In genomic region chr7:155392726-155393570, GRCh38 we compare ENCODE assay signal across 20 cellular contexts.
A peak's percentile ranks its signal among the peaks of the same experiment; 100 is the strongest.
DNase-seq lines count a peak whose midpoint lies in the region; ATAC-seq and TF ChIP-seq lines count a peak whose summit lies in the region.
"Had no signal": no experiment of that assay in that cellular context is flagged by ENCODE, and none has a peak within 500 bp of the region (broad histone marks: within the 10 kb centered on the region; RNA-seq: fewer than 3 reads in every experiment).

No MANE protein-coding gene starts in this region.

- H3K9me3 ChIP-seq in CD8-positive, alpha-beta T cell (ENCODE audit: low read length) = no peaks in the 10 kb centered on the region
- H3K9me3 ChIP-seq: esophagus muscularis mucosa had no signal

- no peak overlapping the region for H3K4me3 ChIP-seq in CD8-positive, alpha-beta T cell (ENCODE audit: low read depth, low read length)
- H3K4me3 ChIP-seq: esophagus muscularis mucosa had no signal

- no peaks in the 10 kb centered on the region for H3K9me3 Mint-ChIP-seq in activated naive CD4-positive, alpha-beta T cell treated with anti-CD3 and anti-CD28 coated beads, Interleukin-2, amount 50 U/mL, for 72 hours
- H3K9me3 Mint-ChIP-seq in activated naive CD4-positive, alpha-beta T cell treated with anti-CD3 and anti-CD28 coated beads, Interleukin-2, amount 10 ng/mL, durations not matched to agents 7 days and 5 days = no peaks in the 10 kb centered on the region
- no peaks in the 10 kb centered on the region for H3K9me3 Mint-ChIP-seq in activated T-helper 17 cell treated with anti-CD3 and anti-CD28 coated beads, Interleukin-2, amount 50 U/mL, for 72 hours
- no peaks in the 10 kb centered on the region for H3K9me3 Mint-ChIP-seq in stimulated activated effector memory CD8-positive, alpha-beta T cell treated with anti-CD3 and anti-CD28 coated beads, Interleukin-12 subunit alpha, Interleukin-12 subunit beta, amount 100 ng/mL, for 72 hours
- H3K9me3 Mint-ChIP-seq in CD8-positive, alpha-beta T cell = no peaks in the 10 kb centered on the region
- H3K9me3 Mint-ChIP-seq: central memory CD8-positive, alpha-beta T cell had no signal

- no peak overlapping the region for H3K27ac ChIP-seq in CD8-positive, alpha-beta T cell (ENCODE audit: low read depth, low read length)
- H3K27ac ChIP-seq: esophagus muscularis mucosa, KMS-11 had no signal

- no peaks in the 10 kb centered on the region for H3K4me1 ChIP-seq in CD8-positive, alpha-beta T cell (ENCODE audit: insufficient read depth, low read length)
- H3K4me1 ChIP-seq: esophagus muscularis mucosa had no signal

- intact Hi-C loops in CD8-positive, alpha-beta T cell (cut with DNase I, micrococcal nuclease) = no loop called here

- POLR2A ChIA-PET in CD8-positive, alpha-beta T cell (lab: Charles Lee) = interaction anchor here (0.5 kb wide), 1 partner anchor 869 kb away, joined by 3 read pairs; no protein-coding TSS in a partner anchor

- no peaks in the 10 kb centered on the region for H3K27me3 ChIP-seq in CD8-positive, alpha-beta T cell (ENCODE audit: insufficient read depth, low read length)

- H3K27ac Mint-ChIP-seq in activated naive CD4-positive, alpha-beta T cell treated with anti-CD3 and anti-CD28 coated beads, Interleukin-2, amount 50 U/mL, for 72 hours = no peak overlapping the region
- no peak overlapping the region for H3K27ac Mint-ChIP-seq in activated naive CD4-positive, alpha-beta T cell treated with anti-CD3 and anti-CD28 coated beads, Interleukin-2, amount 10 ng/mL, durations not matched to agents 7 days and 5 days
- H3K27ac Mint-ChIP-seq in activated T-helper 17 cell treated with anti-CD3 and anti-CD28 coated beads, Interleukin-2, amount 50 U/mL, for 72 hours = no peak overlapping the region
- H3K27ac Mint-ChIP-seq in stimulated activated effector memory CD8-positive, alpha-beta T cell treated with anti-CD3 and anti-CD28 coated beads, Interleukin-12 subunit alpha, Interleukin-12 subunit beta, amount 100 ng/mL, for 72 hours = no peak overlapping the region
- H3K27ac Mint-ChIP-seq in CD8-positive, alpha-beta T cell = no peak overlapping the region
- H3K27ac Mint-ChIP-seq: nephron progenitor cell had no signal

- H3K27me3 Mint-ChIP-seq in activated naive CD4-positive, alpha-beta T cell treated with anti-CD3 and anti-CD28 coated beads, Interleukin-2, amount 10 ng/mL, durations not matched to agents 7 days and 5 days = peaks cover 49% of the 10 kb centered on the region
- H3K27me3 Mint-ChIP-seq in activated T-helper 17 cell treated with anti-CD3 and anti-CD28 coated beads, Interleukin-2, amount 50 U/mL, for 72 hours = peaks cover 33% of the 10 kb centered on the region
- peaks cover 30% of the 10 kb centered on the region for H3K27me3 Mint-ChIP-seq in CD8-positive, alpha-beta T cell (ENCODE audit: low read depth)

- CTCF ChIA-PET in activated naive CD4-positive, alpha-beta T cell treated with anti-CD3 and anti-CD28 coated beads, Interleukin-2, amount 10 ng/mL, durations not matched to agents 7 days and 5 days (lab: Charles Lee) = no interaction called here
- CTCF ChIA-PET in CD8-positive, alpha-beta T cell (lab: Charles Lee) = no interaction called here

- no peaks in the 10 kb centered on the region for H3K4me1 Mint-ChIP-seq in activated naive CD4-positive, alpha-beta T cell treated with anti-CD3 and anti-CD28 coated beads, Interleukin-2, amount 10 ng/mL, durations not matched to agents 7 days and 5 days
- no peaks in the 10 kb centered on the region for H3K4me1 Mint-ChIP-seq in activated T-helper 17 cell treated with anti-CD3 and anti-CD28 coated beads, Interleukin-2, amount 50 U/mL, for 72 hours
- no peaks in the 10 kb centered on the region for H3K4me1 Mint-ChIP-seq in stimulated activated effector memory CD8-positive, alpha-beta T cell treated with anti-CD3 and anti-CD28 coated beads, Interleukin-12 subunit alpha, Interleukin-12 subunit beta, amount 100 ng/mL, for 72 hours
- H3K4me1 Mint-ChIP-seq in CD8-positive, alpha-beta T cell (ENCODE audit: low read depth) = no peaks in the 10 kb centered on the region
- H3K4me1 Mint-ChIP-seq: central memory CD8-positive, alpha-beta T cell had no signal

- H3K36me3 ChIP-seq in CD8-positive, alpha-beta T cell (ENCODE audit: insufficient read depth, low read length) = no peaks in the 10 kb centered on the region
- H3K36me3 ChIP-seq: esophagus muscularis mucosa had no signal

- no peaks in the 10 kb centered on the region for H3K36me3 Mint-ChIP-seq in activated naive CD4-positive, alpha-beta T cell treated with anti-CD3 and anti-CD28 coated beads, Interleukin-2, amount 50 U/mL, for 72 hours
- no peaks in the 10 kb centered on the region for H3K36me3 Mint-ChIP-seq in activated naive CD4-positive, alpha-beta T cell treated with anti-CD3 and anti-CD28 coated beads, Interleukin-2, amount 10 ng/mL, durations not matched to agents 7 days and 5 days
- H3K36me3 Mint-ChIP-seq in activated T-helper 17 cell treated with anti-CD3 and anti-CD28 coated beads, Interleukin-2, amount 50 U/mL, for 72 hours (ENCODE audit: low read depth) = no peaks in the 10 kb centered on the region
- no peaks in the 10 kb centered on the region for H3K36me3 Mint-ChIP-seq in stimulated activated effector memory CD8-positive, alpha-beta T cell treated with anti-CD3 and anti-CD28 coated beads, Interleukin-12 subunit alpha, Interleukin-12 subunit beta, amount 100 ng/mL, for 72 hours
- no peaks in the 10 kb centered on the region for H3K36me3 Mint-ChIP-seq in CD8-positive, alpha-beta T cell

- ATAC-seq in activated naive CD4-positive, alpha-beta T cell treated with anti-CD3 and anti-CD28 coated beads, Interleukin-2, amount 50 U/mL, for 72 hours = peak; percentile 59 to 84
- ATAC-seq in activated T-helper 17 cell treated with anti-CD3 and anti-CD28 coated beads, Interleukin-2, amount 50 U/mL, for 72 hours (replicated peaks) = peak; percentile 79
- ATAC-seq in stimulated activated effector memory CD8-positive, alpha-beta T cell treated with anti-CD3 and anti-CD28 coated beads, Interleukin-12 subunit alpha, Interleukin-12 subunit beta, amount 100 ng/mL, for 72 hours = peak; percentile 68
- no peak for ATAC-seq in HG03159 (IDR thresholded peaks at IDR 0.05; ENCODE audit: unreplicated experiment)
- no peak for ATAC-seq in GM21381 (IDR thresholded peaks at IDR 0.05; ENCODE audit: unreplicated experiment)
- no peak for ATAC-seq in CD8-positive, alpha-beta T cell
- ATAC-seq: left colon had no signal

- no peak overlapping the region for H3K4me3 Mint-ChIP-seq in activated naive CD4-positive, alpha-beta T cell treated with anti-CD3 and anti-CD28 coated beads, Interleukin-2, amount 10 ng/mL, durations not matched to agents 7 days and 5 days
- no peak overlapping the region for H3K4me3 Mint-ChIP-seq in activated T-helper 17 cell treated with anti-CD3 and anti-CD28 coated beads, Interleukin-2, amount 50 U/mL, for 72 hours
- no peak overlapping the region for H3K4me3 Mint-ChIP-seq in stimulated activated effector memory CD8-positive, alpha-beta T cell treated with anti-CD3 and anti-CD28 coated beads, Interleukin-12 subunit alpha, Interleukin-12 subunit beta, amount 100 ng/mL, for 72 hours
- no peak overlapping the region for H3K4me3 Mint-ChIP-seq in CD8-positive, alpha-beta T cell
- H3K4me3 Mint-ChIP-seq: central memory CD8-positive, alpha-beta T cell; nephron progenitor cell had no signal

- no peak for DNase-seq in activated naive CD4-positive, alpha-beta T cell treated with anti-CD3 and anti-CD28 coated beads, Interleukin-2, amount 50 U/mL, for 72 hours (ENCODE audit: low spot score in 2 of 2)
- DNase-seq in activated naive CD4-positive, alpha-beta T cell treated with anti-CD3 and anti-CD28 coated beads, Interleukin-2, amount 10 ng/mL, durations not matched to agents 7 days and 5 days = no peak
- peak; percentile 73 for DNase-seq in NCI-H1092 treated with DMSO at 0.1 percent for 48 hours (lab: John Stamatoyannopoulos, UW)
- no peak for DNase-seq in stimulated activated effector memory CD8-positive, alpha-beta T cell treated with anti-CD3 and anti-CD28 coated beads, Interleukin-12 subunit alpha, Interleukin-12 subunit beta, amount 100 ng/mL, for 72 hours (ENCODE audit: low spot score in 2 of 2)
- no peak for DNase-seq in CD8-positive, alpha-beta T cell
- DNase-seq: activated CD4-positive, alpha-beta T cell treated with anti-CD3 and anti-CD28 coated beads for 4 hours; activated CD8-positive, alpha-beta memory T cell treated with anti-CD3 and anti-CD28 coated beads, Interleukin-2, amount 50 U/mL, for 48 hours; anterior cingulate cortex; DMS79; left colon; NCI-H1105 treated with DMSO at 0.1 percent for 48 hours; nephron progenitor cell; small intestine; stimulated activated CD4-positive, alpha-beta T cell treated with anti-CD3 and anti-CD28 coated beads, Interleukin-4, amount 100 ng/mL, for 24 hours had no signal

- TF ChIP-seq CTCF in CD8-positive, alpha-beta T cell (IDR thresholded peaks at IDR 0.05) = no peak

Comparison
In these comparisons a context has a peak if more than half of its experiments do, and no peak if none do; other contexts are left out.
1. ATAC-seq: peak in activated naive CD4-positive, alpha-beta T cell treated with anti-CD3 and anti-CD28 coated beads, Interleukin-2, amount 50 U/mL, for 72 hours (2 of 2), activated T-helper 17 cell treated with anti-CD3 and anti-CD28 coated beads, Interleukin-2, amount 50 U/mL, for 72 hours (single experiment) and stimulated activated effector memory CD8-positive, alpha-beta T cell treated with anti-CD3 and anti-CD28 coated beads, Interleukin-12 subunit alpha, Interleukin-12 subunit beta, amount 100 ng/mL, for 72 hours (single experiment); none in HG03159 (single experiment), GM21381 (single experiment) and CD8-positive, alpha-beta T cell (single experiment).